In the genomic region with DNA sequence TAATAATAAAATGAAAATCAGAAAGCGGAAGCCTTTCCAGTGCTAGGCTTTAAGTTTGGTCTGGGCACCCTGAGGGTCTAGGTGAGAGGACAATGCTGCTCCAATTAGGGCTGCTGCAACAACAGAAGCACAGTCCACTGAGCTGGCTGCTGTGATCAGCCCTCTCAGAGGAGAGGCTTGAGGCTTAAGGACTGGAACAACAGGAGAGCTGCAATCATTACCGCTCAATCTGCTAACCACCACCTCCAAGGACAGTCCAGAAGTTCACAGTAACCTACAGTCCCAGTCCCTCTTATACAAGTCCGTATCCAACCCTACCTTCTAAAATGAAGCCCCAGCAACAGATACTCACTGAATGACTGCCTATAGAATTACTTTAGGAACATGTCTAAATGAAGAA, we compare ENCODE assay signal across 30 cellular contexts.
A peak's percentile ranks its signal among the peaks of the same experiment; 100 is the strongest.
DNase-seq lines count a peak whose midpoint lies in the region; ATAC-seq, FAIRE-seq and TF ChIP-seq lines count a peak whose summit lies in the region.
"Had no signal": no experiment of that assay in that cellular context is flagged by ENCODE, and none has a peak within 500 bp of the region (broad histone marks: within the 10 kb centered on the region; RNA-seq: fewer than 3 reads in every experiment).

No MANE protein-coding gene starts in this region.

- no peak overlapping the region for H4K91ac ChIP-seq in neuronal stem cell (ENCODE audit: low read depth, low read length, poor library complexity)

- H3K23ac ChIP-seq in neuronal stem cell (ENCODE audit: low read depth, low read length, poor library complexity) = no peak overlapping the region

- H2BK5ac ChIP-seq in neuronal stem cell (ENCODE audit: low read length) = no peak overlapping the region

- DNase-seq in activated CD8-positive, alpha-beta T cell treated with anti-CD3 and anti-CD28 coated beads for 36 hours = no peak
- DNase-seq in activated CD8-positive, alpha-beta T cell treated with anti-CD3 and anti-CD28 coated beads, Interleukin-2, amount 10 ng/mL, durations not matched to agents 7 days and 5 days = no peak
- no peak for DNase-seq in GM12892 (ENCODE audit: insufficient read length)
- DNase-seq in neuronal stem cell (ENCODE audit: low spot score) = peak; percentile 6
- DNase-seq in esophagus squamous epithelium (lab: John Stamatoyannopoulos, UW) = no peak
- DNase-seq in suprapubic skin (ENCODE audit: low spot score in 2 of 2) = no peak
- DNase-seq: activated CD4-positive, alpha-beta memory T cell treated with anti-CD3 and anti-CD28 coated beads, Interleukin-2, amount 10 ng/mL, durations not matched to agents 7 days and 5 days; activated CD4-positive, alpha-beta T cell treated with anti-CD3 and anti-CD28 coated beads for 1 hour; activated naive CD4-positive, alpha-beta T cell; activated T-cell treated with anti-CD3 and anti-CD28 coated beads, Interleukin-2, amount 50 U/mL, for 1 hour; aorta; endodermal cell; foreskin melanocyte; heart right ventricle; mucosa of descending colon; NCI-H1105 treated with DMSO at 0.1 percent for 48 hours; NCI-H2081 treated with DMSO at 0.1 percent for 48 hours; NCI-H345; NCI-H774; posterior cingulate gyrus; stimulated activated CD4-positive, alpha-beta T cell treated with anti-CD3 and anti-CD28 coated beads, Interleukin-12 subunit alpha, Interleukin-12 subunit beta, amount 100 ng/mL, for 4 hours; stimulated activated CD4-positive, alpha-beta T cell treated with anti-CD3 and anti-CD28 coated beads, Interleukin-4, amount 100 ng/mL, for 1 hour had no signal

- WGBS in neuronal stem cell (ENCODE audit: extremely low coverage in 2 of 2, insufficient read length in 2 of 2, insufficient replicate concordance in 1 of 2), 2 donors = no CpG with 5 or more reads among the region's 3 CpGs
- 98% methylated on average over 3 of the region's 3 CpGs for WGBS in esophagus squamous epithelium, 2 donors
- 93% methylated on average over 3 of the region's 3 CpGs for WGBS in suprapubic skin

- H2BK120ac ChIP-seq in neuronal stem cell (ENCODE audit: low read depth, low read length) = no peak overlapping the region

- TF ChIP-seq CTCF in activated CD8-positive, alpha-beta T cell treated with anti-CD3 and anti-CD28 coated beads for 36 hours (IDR thresholded peaks at IDR 0.05) = no peak
- no peak for TF ChIP-seq CTCF in brain (conservative IDR thresholded peaks at IDR 0.05)
- no peak for TF ChIP-seq CTCF in esophagus squamous epithelium (IDR thresholded peaks at IDR 0.05)
- TF ChIP-seq CTCF in suprapubic skin (IDR thresholded peaks at IDR 0.05) = no peak

- peaks cover 40% of the 10 kb centered on the region for H3K4me1 Mint-ChIP-seq in activated CD8-positive, alpha-beta T cell treated with anti-CD3 and anti-CD28 coated beads for 36 hours (ENCODE audit: low read depth)
- H3K4me1 Mint-ChIP-seq in activated CD8-positive, alpha-beta T cell treated with anti-CD3 and anti-CD28 coated beads, Interleukin-2, amount 10 ng/mL, durations not matched to agents 7 days and 5 days (ENCODE audit: low read depth) = peaks cover 28% of the 10 kb centered on the region
- peaks cover 3% of the 10 kb centered on the region for H3K4me1 Mint-ChIP-seq in brain
- H3K4me1 Mint-ChIP-seq: endodermal cell had no signal

- H3K27me3 ChIP-seq in neuronal stem cell (ENCODE audit: control insufficient read depth in 3 of 3, insufficient read depth in 3 of 3, low read depth in 1 of 3, low read length in 3 of 3) (no peaks in the 10 kb centered on the region), esophagus squamous epithelium (no peaks in the 10 kb centered on the region), suprapubic skin (no peaks in the 10 kb centered on the region)
- H3K27me3 ChIP-seq: heart right ventricle, SJSA1 had no signal

- H3K27ac Mint-ChIP-seq in activated CD8-positive, alpha-beta T cell treated with anti-CD3 and anti-CD28 coated beads for 36 hours = peak overlapping the region; percentile 92
- H3K27ac Mint-ChIP-seq in activated CD8-positive, alpha-beta T cell treated with anti-CD3 and anti-CD28 coated beads, Interleukin-2, amount 10 ng/mL, durations not matched to agents 7 days and 5 days = no peak overlapping the region
- H3K27ac Mint-ChIP-seq in brain = peak overlapping the region in 4 of 5 experiments; percentile 26 to 80 (median 39)
- H3K27ac Mint-ChIP-seq: activated CD4-positive, alpha-beta memory T cell treated with anti-CD3 and anti-CD28 coated beads, Interleukin-2, amount 10 ng/mL, durations not matched to agents 7 days and 5 days; endodermal cell had no signal

- no peak overlapping the region for H3K4ac ChIP-seq in neuronal stem cell (ENCODE audit: low read length)

- ATAC-seq in activated CD8-positive, alpha-beta T cell treated with anti-CD3 and anti-CD28 coated beads for 36 hours = no peak
- ATAC-seq in activated CD8-positive, alpha-beta T cell treated with anti-CD3 and anti-CD28 coated beads, Interleukin-2, amount 10 ng/mL, durations not matched to agents 7 days and 5 days = no peak
- ATAC-seq in HG03469 (IDR thresholded peaks at IDR 0.05; ENCODE audit: unreplicated experiment) = no peak
- ATAC-seq: esophagus mucosa, heart right ventricle, mucosa of descending colon, sciatic nerve had no signal

- POLR2A ChIA-PET in activated CD8-positive, alpha-beta T cell treated with anti-CD3 and anti-CD28 coated beads for 36 hours (lab: Charles Lee) = interaction anchor here (1.7 kb wide), 1 partner anchor 9 kb away, joined by 5 read pairs; no protein-coding TSS in a partner anchor
- POLR2A ChIA-PET in activated CD8-positive, alpha-beta T cell treated with anti-CD3 and anti-CD28 coated beads, Interleukin-2, amount 10 ng/mL, durations not matched to agents 7 days and 5 days (lab: Charles Lee) = interaction anchor here (2.2 kb wide), 1 partner anchor 62 kb away, joined by 8 read pairs; a partner anchor contains a TSS

- peaks cover 2 to 97% of the 10 kb centered on the region in 2 donors for H3K36me3 ChIP-seq in neuronal stem cell (replicated peaks in 1 of 2; ENCODE audit: control insufficient read depth in 2 of 2, insufficient read depth in 2 of 2, low read length in 2 of 2)
- peaks cover 6 to 93% (median 7%) of the 10 kb centered on the region in 3 donors for H3K36me3 ChIP-seq in esophagus squamous epithelium
- peaks cover 57% of the 10 kb centered on the region for H3K36me3 ChIP-seq in suprapubic skin

- no peak overlapping the region for H2AK5ac ChIP-seq in neuronal stem cell (ENCODE audit: low read depth, low read length)

- H3K9me3 ChIP-seq in neuronal stem cell (replicated peaks in 1 of 2; ENCODE audit: control insufficient read depth in 2 of 2, insufficient read depth in 1 of 2, low read depth in 1 of 2, low read length in 2 of 2) (no peaks in the 10 kb centered on the region), esophagus squamous epithelium (no peaks in the 10 kb centered on the region), suprapubic skin (no peaks in the 10 kb centered on the region)
- H3K9me3 ChIP-seq: heart right ventricle, mucosa of descending colon, SJSA1 had no signal

- H3K4me3 Mint-ChIP-seq in activated CD8-positive, alpha-beta T cell treated with anti-CD3 and anti-CD28 coated beads for 36 hours = no peak overlapping the region
- H3K4me3 Mint-ChIP-seq in activated CD8-positive, alpha-beta T cell treated with anti-CD3 and anti-CD28 coated beads, Interleukin-2, amount 10 ng/mL, durations not matched to agents 7 days and 5 days = no peak overlapping the region
- no peak overlapping the region for H3K4me3 Mint-ChIP-seq in brain
- H3K4me3 Mint-ChIP-seq: activated CD4-positive, alpha-beta memory T cell treated with anti-CD3 and anti-CD28 coated beads, Interleukin-2, amount 10 ng/mL, durations not matched to agents 7 days and 5 days; endodermal cell had no signal

- no peak overlapping the region for H3K4me2 ChIP-seq in neuronal stem cell (ENCODE audit: insufficient read depth, low read length, poor library complexity, severe bottlenecking)

- no peaks in the 10 kb centered on the region for H3K79me1 ChIP-seq in neuronal stem cell (ENCODE audit: low read depth, low read length)

- TF ChIP-seq POLR2A in GM12892 (IDR thresholded peaks at IDR 0.05; ENCODE audit: low read depth, low read length) (no peak), esophagus squamous epithelium (IDR thresholded peaks at IDR 0.05) (no peak), suprapubic skin (IDR thresholded peaks at IDR 0.05) (no peak)

- H3K9me3 Mint-ChIP-seq in activated CD8-positive, alpha-beta T cell treated with anti-CD3 and anti-CD28 coated beads for 36 hours = no peaks in the 10 kb centered on the region
- H3K9me3 Mint-ChIP-seq in activated CD8-positive, alpha-beta T cell treated with anti-CD3 and anti-CD28 coated beads, Interleukin-2, amount 10 ng/mL, durations not matched to agents 7 days and 5 days (ENCODE audit: insufficient read depth) = no peaks in the 10 kb centered on the region
- H3K9me3 Mint-ChIP-seq in brain = no peaks in the 10 kb centered on the region
- H3K9me3 Mint-ChIP-seq: activated CD4-positive, alpha-beta memory T cell treated with anti-CD3 and anti-CD28 coated beads, Interleukin-2, amount 10 ng/mL, durations not matched to agents 7 days and 5 days; endodermal cell had no signal

- H3K4me3 ChIP-seq in neuronal stem cell (ENCODE audit: low read length in 2 of 2) = no peak overlapping the region
- no peak overlapping the region for H3K4me3 ChIP-seq in esophagus squamous epithelium
- H3K4me3 ChIP-seq in suprapubic skin = no peak overlapping the region
- H3K4me3 ChIP-seq: heart right ventricle, mucosa of descending colon, SJSA1 had no signal

- CTCF ChIA-PET in activated CD8-positive, alpha-beta T cell treated with anti-CD3 and anti-CD28 coated beads for 36 hours (lab: Charles Lee) = interaction anchor here (1.1 to 1.6 kb wide), 3 partner anchors 9 to 125 kb away, joined by 3 to 7 read pairs (median 6); no protein-coding TSS in a partner anchor
- CTCF ChIA-PET in activated CD8-positive, alpha-beta T cell treated with anti-CD3 and anti-CD28 coated beads, Interleukin-2, amount 10 ng/mL, durations not matched to agents 7 days and 5 days (lab: Charles Lee) = interaction anchor here (1.0 to 5.2 kb wide), 6 partner anchors 10 to 125 kb away, joined by 3 to 21 read pairs (median 4); no protein-coding TSS in a partner anchor

- H3K4me1 ChIP-seq in neuronal stem cell (ENCODE audit: control insufficient read depth in 2 of 2, insufficient read depth in 1 of 2, low read depth in 1 of 2, low read length in 2 of 2) = no peaks in the 10 kb centered on the region
- no peaks in the 10 kb centered on the region for H3K4me1 ChIP-seq in esophagus squamous epithelium
- no peaks in the 10 kb centered on the region for H3K4me1 ChIP-seq in suprapubic skin
- H3K4me1 ChIP-seq: SJSA1 had no signal

- H2BK15ac ChIP-seq in neuronal stem cell (ENCODE audit: low read length) = no peak overlapping the region

- no peaks in the 10 kb centered on the region for H3K27me3 Mint-ChIP-seq in activated CD8-positive, alpha-beta T cell treated with anti-CD3 and anti-CD28 coated beads for 36 hours
- H3K27me3 Mint-ChIP-seq in activated CD8-positive, alpha-beta T cell treated with anti-CD3 and anti-CD28 coated beads, Interleukin-2, amount 10 ng/mL, durations not matched to agents 7 days and 5 days (ENCODE audit: low read depth) = no peaks in the 10 kb centered on the region
- H3K27me3 Mint-ChIP-seq in brain = no peaks in the 10 kb centered on the region
- H3K27me3 Mint-ChIP-seq: activated CD4-positive, alpha-beta memory T cell treated with anti-CD3 and anti-CD28 coated beads, Interleukin-2, amount 10 ng/mL, durations not matched to agents 7 days and 5 days had no signal

- FAIRE-seq in GM12892 (lab: Jason Lieb, UNC) = peak; percentile 51
- FAIRE-seq: H1, urothelium cell line had no signal

- intact Hi-C loops in activated CD8-positive, alpha-beta T cell treated with anti-CD3 and anti-CD28 coated beads for 36 hours (cut with micrococcal nuclease) = no loop called here
- intact Hi-C loops in esophagus squamous epithelium (cut with DNase I) = no loop called here

- no peak overlapping the region for H3K18ac ChIP-seq in neuronal stem cell (ENCODE audit: low read length)

- H3K27ac ChIP-seq in neuronal stem cell (replicated peaks; ENCODE audit: low read length) = no peak overlapping the region
- H3K27ac ChIP-seq in esophagus squamous epithelium = no peak overlapping the region
- H3K27ac ChIP-seq in suprapubic skin = no peak overlapping the region
- H3K27ac ChIP-seq: 22Rv1, heart right ventricle, SJSA1 had no signal

- no peak overlapping the region for H3K9ac ChIP-seq in neuronal stem cell (ENCODE audit: low read depth, low read length, poor library complexity)

- H4K8ac ChIP-seq in neuronal stem cell (ENCODE audit: low read depth, low read length) = no peak overlapping the region

- H3K36me3 Mint-ChIP-seq in activated CD8-positive, alpha-beta T cell treated with anti-CD3 and anti-CD28 coated beads for 36 hours (ENCODE audit: low read depth) = peaks cover 40% of the 10 kb centered on the region
- H3K36me3 Mint-ChIP-seq in activated CD8-positive, alpha-beta T cell treated with anti-CD3 and anti-CD28 coated beads, Interleukin-2, amount 10 ng/mL, durations not matched to agents 7 days and 5 days (ENCODE audit: low read depth) = peaks cover 42% of the 10 kb centered on the region
- H3K36me3 Mint-ChIP-seq in brain = peaks cover 44% of the 10 kb centered on the region

- H2BK12ac ChIP-seq in neuronal stem cell (ENCODE audit: low read length) = no peak overlapping the region

- H2AFZ ChIP-seq in neuronal stem cell (ENCODE audit: low read length) = no peak overlapping the region

- no peak overlapping the region for H3K14ac ChIP-seq in neuronal stem cell (ENCODE audit: low read length)

- TF ChIP-seq EP300 in suprapubic skin (IDR thresholded peaks at IDR 0.05) = no peak
